In the genomic region with DNA sequence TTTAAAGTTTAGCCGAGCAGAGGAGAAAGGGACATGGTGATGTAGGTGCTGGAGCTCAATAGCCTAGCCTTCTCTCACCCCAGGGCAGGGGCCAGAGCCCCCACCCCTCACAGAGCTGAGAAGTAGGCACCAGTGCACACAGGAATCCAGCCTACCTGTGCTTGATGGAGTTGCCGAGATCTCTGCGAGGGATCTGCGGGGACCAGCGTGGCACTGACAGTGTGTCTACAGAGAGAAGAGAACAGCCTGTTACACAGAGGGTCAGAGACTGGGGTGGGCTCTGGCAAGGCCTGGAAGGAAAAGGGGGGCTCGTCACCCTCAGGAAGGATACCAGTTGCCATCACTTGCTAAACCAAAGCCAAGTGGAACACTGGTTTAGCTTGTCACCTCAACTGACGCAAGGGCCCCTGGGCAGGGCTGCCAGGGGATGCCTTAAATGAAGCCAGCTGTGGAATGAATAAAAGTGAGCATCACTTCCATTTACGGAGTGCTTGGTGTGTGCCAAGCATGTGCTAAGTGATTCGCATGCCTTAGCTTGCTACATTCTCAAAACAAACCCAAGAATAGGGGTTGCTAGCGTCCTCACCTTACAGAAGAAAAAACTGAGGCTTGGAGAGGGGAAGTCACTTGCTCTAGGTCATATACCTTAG, we compare ENCODE assay signal across 16 cellular contexts.
DNase-seq lines count a peak whose midpoint lies in the region; FAIRE-seq and TF ChIP-seq lines count a peak whose summit lies in the region.
"Had no signal": no experiment of that assay in that cellular context is flagged by ENCODE, and none has a peak within 500 bp of the region (broad histone marks: within the 10 kb centered on the region; RNA-seq: fewer than 3 reads in every experiment).

No MANE protein-coding gene starts in this region.

- H4K91ac ChIP-seq in H1 (replicated peaks; ENCODE audit: insufficient read length, low read length), result peak overlapping the region; percentile 30

- TF ChIP-seq EP300 in H1 (IDR thresholded peaks at IDR 0.05; ENCODE audit: borderline replicate concordance in 1 of 2, low read depth in 2 of 2, low read length in 2 of 2), result no peak

- H4K20me1 ChIP-seq in H1 (replicated peaks in 1 of 2; ENCODE audit: control insufficient read depth in 1 of 2, insufficient read depth in 2 of 2, low read length in 2 of 2), result no peaks in the 10 kb centered on the region
- H4K20me1 ChIP-seq: BLaER1 treated with 17β-estradiol and CSF1 and Interleukin-3, amounts not matched to agents 10 nM and 100 nM had no signal

- no peaks in the 10 kb centered on the region for H3K9me3 ChIP-seq in H1 (ENCODE audit: insufficient read depth in 2 of 2, low read depth in 1 of 2, low read length in 1 of 2)
- no peaks in the 10 kb centered on the region for H3K9me3 ChIP-seq in thyroid gland

- H3K23ac ChIP-seq in H1 (ENCODE audit: insufficient read length), result no peak overlapping the region

- no peaks in the 10 kb centered on the region for H3K27me3 ChIP-seq in H1 (replicated peaks in 1 of 4; ENCODE audit: control insufficient read depth in 3 of 4, extremely low read depth in 1 of 4, insufficient read depth in 3 of 4, low read length in 3 of 4)
- H3K27me3 ChIP-seq in thyroid gland, result no peaks in the 10 kb centered on the region
- H3K27me3 ChIP-seq: BLaER1 treated with 17β-estradiol and CSF1 and Interleukin-3, amounts not matched to agents 10 nM and 100 nM had no signal

- H3K56ac ChIP-seq in H1 (replicated peaks; ENCODE audit: insufficient read length, low read depth, low read length), result no peak overlapping the region

- H2AK5ac ChIP-seq in H1 (ENCODE audit: low read depth, low read length), result no peak overlapping the region; the same call in 1 of the 2 replicates

- no peak overlapping the region for H3K18ac ChIP-seq in H1 (ENCODE audit: extremely low read depth, low read length)

- DNase-seq in AG09309 (ENCODE audit: low read depth) (peak; percentile 4), EH (ENCODE audit: low read depth) (peak; percentile 8), H1 (ENCODE audit: low read depth in 1 of 2, low spot score in 2 of 2) (no peak), thyroid gland (peak; percentile 68 to 84), NCI-H510A treated with DMSO at 0.1 percent for 48 hours (lab: John Stamatoyannopoulos, UW) (no peak), NCI-H1694 (lab: John Stamatoyannopoulos, UW) (no peak)
- no peak for DNase-seq in activated CD4-positive, alpha-beta T cell treated with anti-CD3 and anti-CD28 coated beads, Interleukin-2, amount 10 ng/mL, durations not matched to agents 7 days and 5 days
- DNase-seq: AML-193; CD4-positive, CD25-positive, alpha-beta regulatory T cell; DMS53 had no signal

- H4K8ac ChIP-seq in H1 (ENCODE audit: extremely low read depth, insufficient read depth, low read length), result no peak overlapping the region

- no peaks in the 10 kb centered on the region for H3K4me1 Mint-ChIP-seq in activated CD4-positive, alpha-beta T cell treated with anti-CD3 and anti-CD28 coated beads, Interleukin-2, amount 10 ng/mL, durations not matched to agents 7 days and 5 days
- H3K4me1 Mint-ChIP-seq: CD4-positive, CD25-positive, alpha-beta regulatory T cell had no signal

- TF ChIP-seq POLR2A in H1 (IDR thresholded peaks at IDR 0.05; ENCODE audit: control extremely low read depth in 1 of 2, low read depth in 2 of 2, low read length in 2 of 2) (no peak), thyroid gland (IDR thresholded peaks at IDR 0.05) (no peak)

- TF ChIP-seq CTCF in AG09309 (IDR thresholded peaks at IDR 0.05; ENCODE audit: control insufficient read depth, insufficient read depth, low read depth, low read length, missing control alignments) (no peak), H1 (IDR thresholded peaks at IDR 0.05; ENCODE audit: control extremely low read depth in 1 of 3, insufficient read depth in 1 of 3, low read depth in 1 of 3, low read length in 3 of 3) (no peak), thyroid gland (IDR thresholded peaks at IDR 0.05) (no peak)

- no peak overlapping the region for H3K4me3 Mint-ChIP-seq in activated CD4-positive, alpha-beta T cell treated with anti-CD3 and anti-CD28 coated beads, Interleukin-2, amount 10 ng/mL, durations not matched to agents 7 days and 5 days
- H3K4me3 Mint-ChIP-seq: CD4-positive, CD25-positive, alpha-beta regulatory T cell had no signal

- peak overlapping the region; percentile 66; the same call in 1 of the 2 replicates for H2BK15ac ChIP-seq in H1 (ENCODE audit: low read length)

- no peaks in the 10 kb centered on the region for H3K79me1 ChIP-seq in H1 (ENCODE audit: low read depth, low read length)

- peak overlapping the region; percentile 20 for H2BK5ac ChIP-seq in H1 (ENCODE audit: low read depth, low read length)

- H3K4me1 ChIP-seq in H1 (replicated peaks in 1 of 4; ENCODE audit: control insufficient read depth in 3 of 4, insufficient read depth in 4 of 4, low read length in 3 of 4) (peaks cover 5 to 17% (median 13%) of the 10 kb centered on the region in 4 experiments), thyroid gland (peaks cover 5 to 31% of the 10 kb centered on the region in 2 donors)

- 70% methylated on average over 10 of the region's 10 CpGs; no CpG with 5 or more reads in 1 of the 2 experiments for WGBS in H1 (ENCODE audit: extremely low coverage in 1 of 2, insufficient coverage in 1 of 2, insufficient read length in 1 of 2, insufficient replicate concordance in 2 of 2, low coverage in 1 of 2, low lambda C conversion rate in 2 of 2, missing lambda C conversion rate in 1 of 2), 2 experiments
- 40 to 41% methylated on average over 7 to 10 of the region's 10 CpGs for WGBS in thyroid gland, 2 donors

- H3K36me3 ChIP-seq in H1 (ENCODE audit: control insufficient read depth in 2 of 4, insufficient read depth in 4 of 4, low read length in 3 of 4), result no peaks in the 10 kb centered on the region
- no peaks in the 10 kb centered on the region for H3K36me3 ChIP-seq in thyroid gland
- H3K36me3 ChIP-seq: BLaER1 treated with 17β-estradiol and CSF1 and Interleukin-3, amounts not matched to agents 10 nM and 100 nM had no signal

- intact Hi-C loops in thyroid gland (cut with DNase I), result no loop called here

- no peaks in the 10 kb centered on the region for H3K79me2 ChIP-seq in H1 (ENCODE audit: control insufficient read depth in 1 of 2, insufficient read depth in 2 of 2, low read length in 2 of 2)

- no peaks in the 10 kb centered on the region for H3K27me3 Mint-ChIP-seq in activated CD4-positive, alpha-beta T cell treated with anti-CD3 and anti-CD28 coated beads, Interleukin-2, amount 10 ng/mL, durations not matched to agents 7 days and 5 days
- H3K27me3 Mint-ChIP-seq: CD4-positive, CD25-positive, alpha-beta regulatory T cell had no signal

- peak overlapping the region; percentile 67; the same call in 1 of the 2 replicates for H2BK20ac ChIP-seq in H1 (ENCODE audit: low read length)

- no peak overlapping the region for H3K14ac ChIP-seq in H1 (ENCODE audit: insufficient read length)

- H3K9me3 Mint-ChIP-seq in activated CD4-positive, alpha-beta T cell treated with anti-CD3 and anti-CD28 coated beads, Interleukin-2, amount 10 ng/mL, durations not matched to agents 7 days and 5 days, result no peaks in the 10 kb centered on the region

- no peak overlapping the region for H4K5ac ChIP-seq in H1 (ENCODE audit: insufficient read length, low read depth, low read length)

- no peak for TF ChIP-seq RAD21 in H1 (IDR thresholded peaks at IDR 0.05 in 1 of 2, conservative IDR thresholded peaks at IDR 0.05 in 1 of 2; ENCODE audit: low read depth in 2 of 2, low read length in 2 of 2)

- no peak overlapping the region for H2AFZ ChIP-seq in H1 (ENCODE audit: low read length)

- peak overlapping the region; percentile 40; the same call in 1 of the 2 replicates for H2BK12ac ChIP-seq in H1 (ENCODE audit: low read depth, low read length)

- H3K23me2 ChIP-seq in H1 (ENCODE audit: low read depth, low read length), result peaks cover 3% of the 10 kb centered on the region; the same call in 1 of the 2 replicates

- H3K4ac ChIP-seq in H1 (replicated peaks; ENCODE audit: insufficient read length, low read depth, low read length), result peak overlapping the region; percentile 30

- H3K4me2 ChIP-seq in H1 (ENCODE audit: insufficient read depth in 1 of 2, low read depth in 2 of 2, low read length in 2 of 2), result no peak overlapping the region

- CTCF ChIA-PET in H1 (lab: Charles Lee; ENCODE audit: partially characterized antibody), result interaction anchor here (0.6 to 5.3 kb wide), 7 partner anchors 7 to 447 kb away, joined by 3 to 32 read pairs (median 6); no protein-coding TSS in a partner anchor
- CTCF ChIA-PET in activated CD4-positive, alpha-beta T cell treated with anti-CD3 and anti-CD28 coated beads, Interleukin-2, amount 10 ng/mL, durations not matched to agents 7 days and 5 days (lab: Charles Lee), result no interaction called here

- no peak overlapping the region for H3K27ac Mint-ChIP-seq in activated CD4-positive, alpha-beta T cell treated with anti-CD3 and anti-CD28 coated beads, Interleukin-2, amount 10 ng/mL, durations not matched to agents 7 days and 5 days
- H3K27ac Mint-ChIP-seq: CD4-positive, CD25-positive, alpha-beta regulatory T cell had no signal

- POLR2A ChIA-PET in H1 (lab: Charles Lee; ENCODE audit: partially characterized antibody), result no interaction called here
- POLR2A ChIA-PET in activated CD4-positive, alpha-beta T cell treated with anti-CD3 and anti-CD28 coated beads, Interleukin-2, amount 10 ng/mL, durations not matched to agents 7 days and 5 days (lab: Charles Lee), result no interaction called here

- no peaks in the 10 kb centered on the region for H3K36me3 Mint-ChIP-seq in activated CD4-positive, alpha-beta T cell treated with anti-CD3 and anti-CD28 coated beads, Interleukin-2, amount 10 ng/mL, durations not matched to agents 7 days and 5 days (ENCODE audit: low read depth)
- H3K36me3 Mint-ChIP-seq: CD4-positive, CD25-positive, alpha-beta regulatory T cell had no signal

- peak overlapping the region; percentile 44 for H2BK120ac ChIP-seq in H1 (replicated peaks; ENCODE audit: low read depth, low read length)

- H3K9ac ChIP-seq in H1 (replicated peaks in 1 of 4; ENCODE audit: extremely low read depth in 1 of 4, low read depth in 3 of 4, low read length in 3 of 4), result no peak overlapping the region
- H3K9ac ChIP-seq: BLaER1 treated with 17β-estradiol and CSF1 and Interleukin-3, amounts not matched to agents 10 nM and 100 nM had no signal

- no peak overlapping the region for H3K4me3 ChIP-seq in AG09309 (ENCODE audit: control insufficient read depth, low read depth, low read length)
- H3K4me3 ChIP-seq in H1 (ENCODE audit: extremely low read depth in 1 of 4, insufficient read depth in 2 of 4, low read depth in 3 of 4, low read length in 4 of 4), result no peak overlapping the region
- H3K4me3 ChIP-seq in thyroid gland (replicated peaks in 1 of 3), result no peak overlapping the region
- H3K4me3 ChIP-seq: BLaER1 treated with 17β-estradiol and CSF1 and Interleukin-3, amounts not matched to agents 10 nM and 100 nM had no signal

- H3K27ac ChIP-seq in H1 (ENCODE audit: low read depth, low read length), result no peak overlapping the region
- H3K27ac ChIP-seq in thyroid gland, result peak overlapping the region in 2 of 3 donors; percentile 34 to 69
- H3K27ac ChIP-seq: BLaER1 treated with 17β-estradiol and CSF1 and Interleukin-3, amounts not matched to agents 10 nM and 100 nM had no signal

- no peak for FAIRE-seq in H1 (lab: Jason Lieb, UNC)
- FAIRE-seq: A204.1, GM12891, H54, HepG2, HTR-8/SVneo had no signal

TF ChIP-seq in H1, 55 proteins besides CTCF, POLR2A, EP300 and RAD21 (continues in another document):
- no peak for TF ChIP-seq POU5F1 (IDR thresholded peaks at IDR 0.05; ENCODE audit: low read depth, low read length)
- no peak for TF ChIP-seq BRCA1 (IDR thresholded peaks at IDR 0.05; ENCODE audit: low read depth, low read length)

Comparison
In these comparisons a context has a peak if more than half of its experiments do, and no peak if none do; other contexts are left out.
1. DNase-seq: peak in AG09309 (single experiment), EH (single experiment) and thyroid gland (2 of 2); none in H1 (0 of 2), NCI-H510A treated with DMSO at 0.1 percent for 48 hours (single experiment), activated CD4-positive, alpha-beta T cell treated with anti-CD3 and anti-CD28 coated beads, Interleukin-2, amount 10 ng/mL, durations not matched to agents 7 days and 5 days (single experiment) and NCI-H1694 (single experiment).